ENCODE assay signal across 10 cellular contexts in genomic region chr22:30591191-30591587, GRCh38. TPM values are rescaled to one million over a fixed set of nuclear protein-coding genes. Genes with fewer than 3 reads are reported as not detected.
DNase-seq lines count a peak whose midpoint lies in the region; ATAC-seq and TF ChIP-seq lines count a peak whose summit lies in the region.
"Had no signal": no experiment of that assay in that cellular context is flagged by ENCODE, and none has a peak within 500 bp of the region (broad histone marks: within the 10 kb centered on the region; RNA-seq: fewer than 3 reads in every experiment).

No MANE protein-coding gene starts in this region.

- no peak for TF ChIP-seq CTCF in Caco-2 (IDR thresholded peaks at IDR 0.05; ENCODE audit: insufficient read depth in 1 of 2, low read depth in 1 of 2, low read length in 1 of 2, severe bottlenecking in 1 of 2, unreplicated experiment in 1 of 2)
- TF ChIP-seq CTCF in endodermal cell (conservative IDR thresholded peaks at IDR 0.05): no peak
- no peak for TF ChIP-seq CTCF in ovary (IDR thresholded peaks at IDR 0.05)
- no peak for TF ChIP-seq CTCF in progenitor cell of endocrine pancreas (IDR thresholded peaks at IDR 0.05; ENCODE audit: unreplicated experiment)

- peak overlapping the region; percentile 90 for H3K9ac ChIP-seq in endodermal cell (ENCODE audit: extremely low read depth, low read length, poor library complexity, severe bottlenecking)

- H3K27me3 Mint-ChIP-seq in Caco-2 (ENCODE audit: insufficient read depth, unreplicated experiment): peaks cover 4% of the 10 kb centered on the region
- H3K27me3 Mint-ChIP-seq in endodermal cell (ENCODE audit: insufficient read depth): peaks cover 20% of the 10 kb centered on the region
- peaks cover 0 to 4% of the 10 kb centered on the region in 2 donors for H3K27me3 Mint-ChIP-seq in natural killer cell treated with Interleukin-12 subunit alpha and Interleukin-12 subunit beta and Interleukin-15 and Interleukin-18, amount 100 ng/mL, for 72 hours
- H3K27me3 Mint-ChIP-seq in progenitor cell of endocrine pancreas: peaks cover 10% of the 10 kb centered on the region

- no peak for ATAC-seq in esophagus mucosa
- no peak for ATAC-seq in natural killer cell treated with Interleukin-12 subunit alpha and Interleukin-12 subunit beta and Interleukin-15 and Interleukin-18, amount 100 ng/mL, for 72 hours

- H3K27ac Mint-ChIP-seq in Caco-2 (ENCODE audit: unreplicated experiment): no peak overlapping the region
- no peak overlapping the region for H3K27ac Mint-ChIP-seq in endodermal cell
- no peak overlapping the region for H3K27ac Mint-ChIP-seq in natural killer cell treated with Interleukin-12 subunit alpha and Interleukin-12 subunit beta and Interleukin-15 and Interleukin-18, amount 100 ng/mL, for 72 hours
- H3K27ac Mint-ChIP-seq in progenitor cell of endocrine pancreas: no peak overlapping the region
- H3K27ac Mint-ChIP-seq: T-helper 17 cell had no signal

- H3K27ac ChIP-seq in endodermal cell (ENCODE audit: low read depth, low read length) (peak overlapping the region; percentile 29), ovary (peak overlapping the region in 1 of 2 donors; percentile 74)

- H3K4me1 ChIP-seq in Caco-2 (peaks cover 8% of the 10 kb centered on the region), endodermal cell (ENCODE audit: control insufficient read depth, insufficient read depth, low read length) (no peaks in the 10 kb centered on the region), ovary (ENCODE audit: insufficient read depth) (peaks cover 9% of the 10 kb centered on the region)

- TF ChIP-seq EP300 in ovary (IDR thresholded peaks at IDR 0.05): no peak

- H3K27me3 ChIP-seq in Caco-2 (replicated peaks; ENCODE audit: control insufficient read depth, insufficient read depth, low read length) (no peaks in the 10 kb centered on the region), endodermal cell (ENCODE audit: control insufficient read depth, insufficient read depth, low read length, poor library complexity, severe bottlenecking) (peaks cover 20% of the 10 kb centered on the region), ovary (no peaks in the 10 kb centered on the region)

- H3K4me1 Mint-ChIP-seq in Caco-2 (ENCODE audit: low read depth, unreplicated experiment): no peaks in the 10 kb centered on the region
- H3K4me1 Mint-ChIP-seq in endodermal cell: peaks cover 7% of the 10 kb centered on the region
- peaks cover 0 to 4% of the 10 kb centered on the region in 2 donors for H3K4me1 Mint-ChIP-seq in natural killer cell treated with Interleukin-12 subunit alpha and Interleukin-12 subunit beta and Interleukin-15 and Interleukin-18, amount 100 ng/mL, for 72 hours (ENCODE audit: low read depth in 2 of 2)
- peaks cover 2% of the 10 kb centered on the region for H3K4me1 Mint-ChIP-seq in progenitor cell of endocrine pancreas (ENCODE audit: low read depth)

- intact Hi-C loops in Caco-2 (cut with micrococcal nuclease; ENCODE audit: unreplicated experiment): no loop called here
- intact Hi-C loops in ovary (cut with DNase I): loop anchor here in 1 of 4 donors (10.0 kb wide), 1 partner anchor 166 kb away; the partner anchor contains the start of gene MTFP1

- WGBS in endodermal cell (ENCODE audit: insufficient coverage in 1 of 2, insufficient read length in 1 of 2), 2 experiments: 5 to 9% methylated on average over 14 of the region's 14 CpGs
- WGBS in ovary, 3 donors: 0 to 3% (median 1%) methylated on average over 14 of the region's 14 CpGs

- H3K36me3 Mint-ChIP-seq in Caco-2 (ENCODE audit: insufficient read depth, unreplicated experiment) (peaks cover 25% of the 10 kb centered on the region), endodermal cell (ENCODE audit: low read depth) (peaks cover 30% of the 10 kb centered on the region), progenitor cell of endocrine pancreas (ENCODE audit: insufficient read depth) (peaks cover 3% of the 10 kb centered on the region)
- peaks cover 4% of the 10 kb centered on the region for H3K36me3 Mint-ChIP-seq in natural killer cell treated with Interleukin-12 subunit alpha and Interleukin-12 subunit beta and Interleukin-15 and Interleukin-18, amount 100 ng/mL, for 72 hours

- no peaks in the 10 kb centered on the region for H3K9me3 Mint-ChIP-seq in Caco-2 (ENCODE audit: unreplicated experiment)
- no peaks in the 10 kb centered on the region for H3K9me3 Mint-ChIP-seq in endodermal cell
- H3K9me3 Mint-ChIP-seq in natural killer cell treated with Interleukin-12 subunit alpha and Interleukin-12 subunit beta and Interleukin-15 and Interleukin-18, amount 100 ng/mL, for 72 hours: no peaks in the 10 kb centered on the region
- no peaks in the 10 kb centered on the region for H3K9me3 Mint-ChIP-seq in progenitor cell of endocrine pancreas (ENCODE audit: low read depth)
- H3K9me3 Mint-ChIP-seq: naive B cell had no signal

- H3K9me3 ChIP-seq in Caco-2 (no peaks in the 10 kb centered on the region), endodermal cell (ENCODE audit: control insufficient read depth, low read length) (no peaks in the 10 kb centered on the region), ovary (no peaks in the 10 kb centered on the region)

- POLR2A ChIA-PET in Caco-2 (lab: Charles Lee): interaction anchor here (0.6 to 1.4 kb wide), 6 partner anchors 11 to 699 kb away, joined by 3 to 14 read pairs (median 4); partner anchors contain the start of genes MORC2, TCN2 and TUG1

- H3K36me3 ChIP-seq in Caco-2 (ENCODE audit: control insufficient read depth, insufficient read depth, low read length) (no peaks in the 10 kb centered on the region; the same call in 1 of the 2 replicates), endodermal cell (ENCODE audit: control insufficient read depth, insufficient read depth, low read length) (peaks cover 38% of the 10 kb centered on the region), ovary (no peaks in the 10 kb centered on the region)

- CTCF ChIA-PET in Caco-2 (lab: Charles Lee): interaction anchor here (0.6 to 1.0 kb wide), 5 partner anchors 11 to 303 kb away, joined by 3 to 6 read pairs (median 3); partner anchors contain the start of genes DUSP18 and GAL3ST1

- TF ChIP-seq POLR2A in ovary (IDR thresholded peaks at IDR 0.05): no peak

- H3K4me3 ChIP-seq in Caco-2 (ENCODE audit: low read depth, low read length): peak overlapping the region; percentile 77
- peak overlapping the region; percentile 99 for H3K4me3 ChIP-seq in endodermal cell (ENCODE audit: low read length)
- peak overlapping the region; percentile 91 for H3K4me3 ChIP-seq in ovary

- DNase-seq in Caco-2 (no peak), NAMALWA (ENCODE audit: low spot score) (peak; percentile 43), endodermal cell (no peak), ovary (no peak), progenitor cell of endocrine pancreas (ENCODE audit: low spot score, unreplicated experiment) (no peak)
- no peak for DNase-seq in central memory CD4-positive, alpha-beta T cell
- no peak for DNase-seq in natural killer cell treated with Interleukin-12 subunit alpha and Interleukin-12 subunit beta and Interleukin-15 and Interleukin-18, amount 100 ng/mL, for 72 hours (ENCODE audit: low spot score)

- no peak overlapping the region for H3K4me3 Mint-ChIP-seq in Caco-2 (ENCODE audit: unreplicated experiment)
- no peak overlapping the region for H3K4me3 Mint-ChIP-seq in endodermal cell
- H3K4me3 Mint-ChIP-seq in natural killer cell treated with Interleukin-12 subunit alpha and Interleukin-12 subunit beta and Interleukin-15 and Interleukin-18, amount 100 ng/mL, for 72 hours: no peak overlapping the region
- H3K4me3 Mint-ChIP-seq in progenitor cell of endocrine pancreas (ENCODE audit: low read depth): no peak overlapping the region
- H3K4me3 Mint-ChIP-seq: naive B cell, T-helper 17 cell had no signal

- BruUV-seq in Caco-2 (replicated peaks; lab: Mats Ljungman, UMichigan): TSS peak; percentile 61

RNA-seq across cellular contexts. Expression of gene PES1, which starts 0.5 kb away (rescaled TPM):
- total RNA-seq in Caco-2 (2022): 110 and 117 TPM in 2 replicates
- total RNA-seq in endodermal cell: 10 to 100 TPM; 78.7 to 90.2 TPM
- polyA plus RNA-seq in endodermal cell (2013, experiment 1 of 2): 55.6 TPM
- polyA plus RNA-seq in endodermal cell (2013, experiment 2 of 2): 52.0 TPM
- 10 to 100 TPM; 29.0 to 82.3 (median 63.7) TPM for total RNA-seq in ovary
- 10 to 100 TPM; 50.1 to 62.5 TPM for polyA plus RNA-seq in ovary
- 55.8 TPM for total RNA-seq in esophagus mucosa
- total RNA-seq in natural killer cell treated with Interleukin-12 subunit alpha and Interleukin-12 subunit beta and Interleukin-15 and Interleukin-18, amount 100 ng/mL, for 72 hours: 100 to 1,000 TPM in 1 of 2 donors, 10 to 100 TPM in 1; 94.5 to 173 TPM
- 71.6 and 74.4 TPM in 2 replicates for total RNA-seq in progenitor cell of endocrine pancreas

RNA-seq across cellular contexts. Expression of gene TCN2, which starts 15.8 kb away (rescaled TPM):
- total RNA-seq in Caco-2 (2022) (11.9 and 13.8 TPM in 2 replicates), endodermal cell (10 to 100 TPM; 71.8 to 73.6 TPM), ovary (10 to 100 TPM in 4 of 7 donors, 1 to 10 TPM in 3; 5.1 to 33.9 (median 15.6) TPM), esophagus mucosa (3.5 TPM), progenitor cell of endocrine pancreas (22.3 and 22.9 TPM in 2 replicates)
- polyA plus RNA-seq in endodermal cell (2013, experiment 1 of 2): 42.4 TPM
- 38.7 TPM for polyA plus RNA-seq in endodermal cell (2013, experiment 2 of 2)
- 10 to 100 TPM; 13.4 to 27.9 TPM for polyA plus RNA-seq in ovary
- under 1 TPM in 1 of 2 donors, not detected in 1; 0.19 TPM for total RNA-seq in natural killer cell treated with Interleukin-12 subunit alpha and Interleukin-12 subunit beta and Interleukin-15 and Interleukin-18, amount 100 ng/mL, for 72 hours

RNA-seq across cellular contexts. Expression of gene GAL3ST1, which starts 16.7 kb away (rescaled TPM):
- total RNA-seq in Caco-2 (2022): 8.9 and 14.2 TPM in 2 replicates
- 10 to 100 TPM; 26.4 to 28.3 TPM for total RNA-seq in endodermal cell
- 9.8 TPM for polyA plus RNA-seq in endodermal cell (2013, experiment 1 of 2)
- polyA plus RNA-seq in endodermal cell (2013, experiment 2 of 2): 10.4 TPM
- total RNA-seq in ovary: 1 to 10 TPM; 1.1 to 4.1 (median 1.9) TPM
- 1 to 10 TPM in 1 of 2 donors, not detected in 1; 1.9 TPM for polyA plus RNA-seq in ovary
- not detected for total RNA-seq in esophagus mucosa
- total RNA-seq in natural killer cell treated with Interleukin-12 subunit alpha and Interleukin-12 subunit beta and Interleukin-15 and Interleukin-18, amount 100 ng/mL, for 72 hours: not detected
- total RNA-seq in progenitor cell of endocrine pancreas: 21.6 and 23.7 TPM in 2 replicates
- total RNA-seq: T-helper 17 cell had no signal

RNA-seq across cellular contexts. Expression of gene SLC35E4, which starts 44.4 kb away (rescaled TPM):
- 0.27 and 0.74 TPM in 2 replicates for total RNA-seq in Caco-2 (2022)
- 1 to 10 TPM; 2.3 to 3.9 TPM for total RNA-seq in endodermal cell
- polyA plus RNA-seq in endodermal cell (2013, experiment 1 of 2): 2.4 TPM
- polyA plus RNA-seq in endodermal cell (2013, experiment 2 of 2): 2.1 TPM
- total RNA-seq in ovary: 1 to 10 TPM; 3.1 to 6.7 (median 3.7) TPM
- polyA plus RNA-seq in ovary: 1 to 10 TPM in 1 of 2 donors, under 1 TPM in 1; 0.90 to 3.0 TPM
- total RNA-seq in esophagus mucosa: 2.0 TPM
- total RNA-seq in natural killer cell treated with Interleukin-12 subunit alpha and Interleukin-12 subunit beta and Interleukin-15 and Interleukin-18, amount 100 ng/mL, for 72 hours: 1 to 10 TPM; 3.4 to 6.8 TPM
- 2.1 and 2.6 TPM in 2 replicates for total RNA-seq in progenitor cell of endocrine pancreas

RNA-seq across cellular contexts. Expression of gene SEC14L6, which starts 44.6 kb away (rescaled TPM):
- total RNA-seq in Caco-2 (2022) (0.14 TPM in 1 of 2 replicates, not detected in the other), endodermal cell (1 to 10 TPM; 1.6 to 2.1 TPM), ovary (1 to 10 TPM in 5 of 7 donors, under 1 TPM in 2; 0.92 to 2.8 (median 2.0) TPM), esophagus mucosa (not detected), progenitor cell of endocrine pancreas (3.7 and 4.8 TPM in 2 replicates)
- 1.3 TPM for polyA plus RNA-seq in endodermal cell (2013, experiment 1 of 2)
- polyA plus RNA-seq in endodermal cell (2013, experiment 2 of 2): 1.2 TPM
- 1 to 10 TPM; 1.0 to 1.7 TPM for polyA plus RNA-seq in ovary
- not detected for total RNA-seq in natural killer cell treated with Interleukin-12 subunit alpha and Interleukin-12 subunit beta and Interleukin-15 and Interleukin-18, amount 100 ng/mL, for 72 hours
- total RNA-seq: T-helper 17 cell had no signal
